8 cellular contexts compared by ENCODE assay signal in genomic region chr17:78384479-78385175, GRCh38. TPM values are rescaled to one million over a fixed set of nuclear protein-coding genes. Genes with fewer than 3 reads are reported as not detected.
A peak's percentile ranks its signal among the peaks of the same experiment; 100 is the strongest.
DNase-seq lines count a peak whose midpoint lies in the region; ATAC-seq and TF ChIP-seq lines count a peak whose summit lies in the region.

No MANE protein-coding gene starts in this region.

- no peaks in the 10 kb centered on the region for H3K36me3 ChIP-seq in lung (ENCODE audit: control insufficient read depth in 2 of 2, insufficient read depth in 2 of 2, low read length in 2 of 2)

- 55 to 64% methylated on average over 23 of the region's 23 CpGs for WGBS in lung, 2 donors

- peak in 1 of 2 donors; percentile 16 for ATAC-seq in activated naive CD4-positive, alpha-beta T cell treated with anti-CD3 and anti-CD28 coated beads, Interleukin-2, amount 50 U/mL, for 72 hours
- ATAC-seq in lung (ENCODE audit: insufficient read depth, low FRiP score): no peak

- no peak overlapping the region for H3K4me3 ChIP-seq in lung

- H3K27me3 ChIP-seq in lung (ENCODE audit: control insufficient read depth, insufficient read depth): no peaks in the 10 kb centered on the region

- peak overlapping the region; percentile 98 to 99 for H3K27ac Mint-ChIP-seq in activated naive CD4-positive, alpha-beta T cell treated with anti-CD3 and anti-CD28 coated beads, Interleukin-2, amount 50 U/mL, for 72 hours

- H3K9me3 Mint-ChIP-seq in activated naive CD4-positive, alpha-beta T cell treated with anti-CD3 and anti-CD28 coated beads, Interleukin-2, amount 50 U/mL, for 72 hours: no peaks in the 10 kb centered on the region

- DNase-seq in stimulated activated naive CD4-positive, alpha-beta T cell treated with Interleukin-2 at 50 U/mL for 16 hours (lab: John Stamatoyannopoulos, UW): peak; percentile 19
- DNase-seq in stimulated activated naive CD4-positive, alpha-beta T cell (lab: John Stamatoyannopoulos, UW): no peak
- DNase-seq in activated naive CD4-positive, alpha-beta T cell treated with anti-CD3 and anti-CD28 coated beads, Interleukin-2, amount 50 U/mL, for 72 hours (ENCODE audit: low spot score in 2 of 2): no peak
- no peak for DNase-seq in lung (ENCODE audit: low spot score)
- no peak for DNase-seq in amniotic stem cell (lab: John Stamatoyannopoulos, UW)
- DNase-seq in ureter (ENCODE audit: low spot score): no peak
- DNase-seq in posterior vena cava (ENCODE audit: low spot score): no peak
- no peak for DNase-seq in OCI-M1 (lab: John Stamatoyannopoulos, UW)

- intact Hi-C loops in posterior vena cava (cut with DNase I): no loop called here

- peaks cover 19 to 46% of the 10 kb centered on the region in 2 donors for H3K4me1 ChIP-seq in lung (ENCODE audit: control insufficient read depth in 2 of 2, insufficient read depth in 2 of 2, low read length in 2 of 2)

- TF ChIP-seq CTCF in lung (IDR thresholded peaks at IDR 0.05; ENCODE audit: control extremely low read depth, extremely low read depth): no peak

- H3K36me3 Mint-ChIP-seq in activated naive CD4-positive, alpha-beta T cell treated with anti-CD3 and anti-CD28 coated beads, Interleukin-2, amount 50 U/mL, for 72 hours: peaks cover 18 to 81% of the 10 kb centered on the region in 2 donors

- H3K27ac ChIP-seq in lung (ENCODE audit: low read depth in 1 of 2, low read length in 1 of 2): peak overlapping the region; percentile 27 to 72

- H3K9me3 ChIP-seq in lung (ENCODE audit: control insufficient read depth in 2 of 2, insufficient read depth in 1 of 2, low read length in 1 of 2): no peaks in the 10 kb centered on the region

RNA-seq across cellular contexts. Expression of gene PGS1, which starts 6.2 kb away (rescaled TPM):
- 100 to 1,000 TPM in 1 of 2 donors, 10 to 100 TPM in 1; 63.5 to 122 TPM for total RNA-seq in activated naive CD4-positive, alpha-beta T cell treated with anti-CD3 and anti-CD28 coated beads, Interleukin-2, amount 50 U/mL, for 72 hours
- total RNA-seq in lung: 100 to 1,000 TPM in 1 of 2 donors, 10 to 100 TPM in 1; 90.6 to 104 TPM
- 10 to 100 TPM; 44.9 to 98.0 TPM for polyA plus RNA-seq in lung
- 73.2 TPM for total RNA-seq in ureter
- 10 to 100 TPM; 33.6 to 33.7 TPM for total RNA-seq in posterior vena cava

RNA-seq across cellular contexts. Expression of gene SOCS3, which starts 24.8 kb away (rescaled TPM):
- total RNA-seq in activated naive CD4-positive, alpha-beta T cell treated with anti-CD3 and anti-CD28 coated beads, Interleukin-2, amount 50 U/mL, for 72 hours: 100 to 1,000 TPM; 179 to 182 TPM
- total RNA-seq in lung (10 to 100 TPM; 65.8 to 83.8 TPM), ureter (66.1 TPM), posterior vena cava (10 to 100 TPM; 47.4 to 85.2 TPM)
- polyA plus RNA-seq in lung: 100 to 1,000 TPM; 143 to 545 TPM
